20 cellular contexts compared by ENCODE assay signal in genomic region chr3:28122227-28122626, GRCh38.
DNase-seq lines count a peak whose midpoint lies in the region; ATAC-seq and TF ChIP-seq lines count a peak whose summit lies in the region.
"Had no signal": no experiment of that assay in that cellular context is flagged by ENCODE, and none has a peak within 500 bp of the region (broad histone marks: within the 10 kb centered on the region; RNA-seq: fewer than 3 reads in every experiment).

No MANE protein-coding gene starts in this region.

- no peaks in the 10 kb centered on the region for H3K9me3 ChIP-seq in adipocyte (ENCODE audit: control insufficient read depth, low read length)
- H3K9me3 ChIP-seq in osteoblast (ENCODE audit: low read depth, low read length): no peaks in the 10 kb centered on the region
- H3K9me3 ChIP-seq: A549 had no signal

- no peaks in the 10 kb centered on the region for H3K27me3 Mint-ChIP-seq in activated CD8-positive, alpha-beta memory T cell treated with anti-CD3 and anti-CD28 coated beads, Interleukin-2, amount 10 ng/mL, durations not matched to agents 7 days and 5 days

- no peaks in the 10 kb centered on the region for H3K9me3 Mint-ChIP-seq in activated CD8-positive, alpha-beta memory T cell treated with anti-CD3 and anti-CD28 coated beads, Interleukin-2, amount 10 ng/mL, durations not matched to agents 7 days and 5 days (ENCODE audit: low read depth)
- H3K9me3 Mint-ChIP-seq: CD8-positive, alpha-beta T cell had no signal

- H3K4me2 ChIP-seq in osteoblast (ENCODE audit: insufficient read depth, low read length): peak overlapping the region; percentile 8
- H3K4me2 ChIP-seq: A549; BLaER1 treated with 17β-estradiol and CSF1 and Interleukin-3, amounts not matched to agents 10 nM and 100 nM had no signal

- in situ Hi-C loops in brain microvascular endothelial cell (cut with HindIII; ENCODE audit: low pct_ligation_motif_present, low sequenced_read_pairs): no loop called here

- peaks cover 8% of the 10 kb centered on the region for H3K4me1 ChIP-seq in adipocyte (ENCODE audit: control insufficient read depth, insufficient read depth, low read length)
- peaks cover 3% of the 10 kb centered on the region for H3K4me1 ChIP-seq in osteoblast (ENCODE audit: insufficient read depth, low read length)
- H3K4me1 ChIP-seq: A549 had no signal

- H3K9ac ChIP-seq in adipocyte (ENCODE audit: low read length): no peak overlapping the region
- H3K9ac ChIP-seq: BLaER1 treated with 17β-estradiol and CSF1 and Interleukin-3, amounts not matched to agents 10 nM and 100 nM had no signal

- ATAC-seq in activated CD8-positive, alpha-beta memory T cell treated with anti-CD3 and anti-CD28 coated beads, Interleukin-2, amount 10 ng/mL, durations not matched to agents 7 days and 5 days: no peak
- no peak for ATAC-seq in HG02798 (IDR thresholded peaks at IDR 0.05; ENCODE audit: poor library complexity, unreplicated experiment)
- ATAC-seq: A549; CD8-positive, alpha-beta T cell had no signal

- no peaks in the 10 kb centered on the region for H3K36me3 Mint-ChIP-seq in activated CD8-positive, alpha-beta memory T cell treated with anti-CD3 and anti-CD28 coated beads, Interleukin-2, amount 10 ng/mL, durations not matched to agents 7 days and 5 days
- H3K36me3 Mint-ChIP-seq: CD8-positive, alpha-beta T cell had no signal

- no peak overlapping the region for H3K4me3 ChIP-seq in adipocyte (ENCODE audit: low read length)
- H3K4me3 ChIP-seq in brain microvascular endothelial cell (ENCODE audit: low read depth, low read length): no peak overlapping the region
- H3K4me3 ChIP-seq in fibroblast of the aortic adventitia (ENCODE audit: low read depth, low read length): no peak overlapping the region
- no peak overlapping the region for H3K4me3 ChIP-seq in osteoblast (ENCODE audit: insufficient read depth, low read length)
- H3K4me3 ChIP-seq: A549; BLaER1 treated with 17β-estradiol and CSF1 and Interleukin-3, amounts not matched to agents 10 nM and 100 nM had no signal

- CTCF ChIA-PET in activated CD8-positive, alpha-beta memory T cell treated with anti-CD3 and anti-CD28 coated beads, Interleukin-2, amount 10 ng/mL, durations not matched to agents 7 days and 5 days (lab: Charles Lee): no interaction called here

- no peak for TF ChIP-seq CTCF in brain microvascular endothelial cell (IDR thresholded peaks at IDR 0.05; ENCODE audit: low read depth, low read length, missing control alignments)
- no peak for TF ChIP-seq CTCF in fibroblast of the aortic adventitia (IDR thresholded peaks at IDR 0.05; ENCODE audit: insufficient read depth, low read length)
- TF ChIP-seq CTCF in osteoblast (IDR thresholded peaks at IDR 0.05; ENCODE audit: extremely low read depth, low read depth, low read length): no peak

- H3K27ac ChIP-seq in brain microvascular endothelial cell (peak overlapping the region; percentile 53), osteoblast (ENCODE audit: low read depth, low read length) (no peak overlapping the region)
- H3K27ac ChIP-seq: A549; BLaER1 treated with 17β-estradiol and CSF1 and Interleukin-3, amounts not matched to agents 10 nM and 100 nM had no signal

- DNase-seq in adipocyte (ENCODE audit: low read depth) (peak; percentile 31), brain microvascular endothelial cell (peak; percentile 69), fibroblast of the aortic adventitia (ENCODE audit: low read depth) (peak; percentile 91), osteoblast (ENCODE audit: insufficient read length, low spot score, missing footprints) (peak; percentile 57), amniotic stem cell (lab: John Stamatoyannopoulos, UW) (no peak)
- DNase-seq in activated CD8-positive, alpha-beta memory T cell treated with anti-CD3 and anti-CD28 coated beads, Interleukin-2, amount 10 ng/mL, durations not matched to agents 7 days and 5 days: no peak
- DNase-seq: Calu3; CD8-positive, alpha-beta T cell; GF-D8; HCEC 1CT; Kasumi-1; NCI-H1105; NCI-H2081 treated with DMSO at 0.1 percent for 48 hours; NCI-H510A; NCI-H774; OCI-M1; SIG-M5 had no signal

- H3K36me3 ChIP-seq in adipocyte (ENCODE audit: control insufficient read depth, insufficient read depth, low read length, severe bottlenecking): no peaks in the 10 kb centered on the region
- H3K36me3 ChIP-seq in brain microvascular endothelial cell (replicated peaks): no peaks in the 10 kb centered on the region
- H3K36me3 ChIP-seq in osteoblast (ENCODE audit: insufficient read depth, low read length): no peaks in the 10 kb centered on the region
- H3K36me3 ChIP-seq: BLaER1 treated with 17β-estradiol and CSF1 and Interleukin-3, amounts not matched to agents 10 nM and 100 nM had no signal

- H3K27ac Mint-ChIP-seq in activated CD8-positive, alpha-beta memory T cell treated with anti-CD3 and anti-CD28 coated beads, Interleukin-2, amount 10 ng/mL, durations not matched to agents 7 days and 5 days: no peak overlapping the region
- H3K27ac Mint-ChIP-seq: CD8-positive, alpha-beta T cell had no signal

- no peaks in the 10 kb centered on the region for H3K4me1 Mint-ChIP-seq in activated CD8-positive, alpha-beta memory T cell treated with anti-CD3 and anti-CD28 coated beads, Interleukin-2, amount 10 ng/mL, durations not matched to agents 7 days and 5 days

- no peaks in the 10 kb centered on the region for H4K20me1 ChIP-seq in osteoblast (ENCODE audit: insufficient read depth, low read length)
- H4K20me1 ChIP-seq: BLaER1 treated with 17β-estradiol and CSF1 and Interleukin-3, amounts not matched to agents 10 nM and 100 nM had no signal

- no peaks in the 10 kb centered on the region for H3K79me2 ChIP-seq in osteoblast (ENCODE audit: insufficient read depth, low read length)

- H3K27me3 ChIP-seq in adipocyte (replicated peaks; ENCODE audit: control insufficient read depth, insufficient read depth, low read length) (no peaks in the 10 kb centered on the region), brain microvascular endothelial cell (replicated peaks) (no peaks in the 10 kb centered on the region), osteoblast (ENCODE audit: insufficient read depth, low read length) (no peaks in the 10 kb centered on the region)
- H3K27me3 ChIP-seq: BLaER1 treated with 17β-estradiol and CSF1 and Interleukin-3, amounts not matched to agents 10 nM and 100 nM had no signal

- no peak overlapping the region for H3K4me3 Mint-ChIP-seq in activated CD8-positive, alpha-beta memory T cell treated with anti-CD3 and anti-CD28 coated beads, Interleukin-2, amount 10 ng/mL, durations not matched to agents 7 days and 5 days
- H3K4me3 Mint-ChIP-seq: CD8-positive, alpha-beta T cell had no signal

- no peak overlapping the region for H2AFZ ChIP-seq in osteoblast (ENCODE audit: low read length)

Comparison
In these comparisons a context has a peak if more than half of its experiments do, and no peak if none do; other contexts are left out.
1. DNase-seq: peak in adipocyte (single experiment), brain microvascular endothelial cell (single experiment), fibroblast of the aortic adventitia (single experiment) and osteoblast (single experiment); none in activated CD8-positive, alpha-beta memory T cell treated with anti-CD3 and anti-CD28 coated beads, Interleukin-2, amount 10 ng/mL, durations not matched to agents 7 days and 5 days (single experiment) and amniotic stem cell (single experiment).